33 cellular contexts compared by ENCODE assay signal in the genomic region with DNA sequence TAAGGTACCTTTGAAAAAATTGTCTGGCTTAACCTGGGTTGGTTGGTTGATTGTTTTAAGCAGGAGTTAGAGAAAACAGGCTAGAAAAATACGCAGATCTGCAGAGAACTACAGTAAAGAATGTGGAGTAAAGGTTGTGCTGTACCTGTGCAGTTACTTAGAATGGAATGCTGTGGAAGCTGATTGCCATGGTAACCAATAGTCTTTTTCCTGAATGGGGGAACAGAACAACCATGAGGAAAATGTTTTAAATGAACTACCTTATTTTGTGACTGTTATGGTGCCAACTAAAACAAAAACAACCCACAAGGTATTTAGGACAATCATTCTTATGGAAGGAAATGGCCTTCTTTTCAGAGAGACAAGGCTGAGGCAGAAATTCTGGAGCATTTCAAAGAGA. TPM values are rescaled to one million over a fixed set of nuclear protein-coding genes. Genes with fewer than 3 reads are reported as not detected.
A peak's percentile ranks its signal among the peaks of the same experiment; 100 is the strongest.
DNase-seq lines count a peak whose midpoint lies in the region; ATAC-seq and TF ChIP-seq lines count a peak whose summit lies in the region.
"Had no signal": no experiment of that assay in that cellular context is flagged by ENCODE, and none has a peak within 500 bp of the region (broad histone marks: within the 10 kb centered on the region; RNA-seq: fewer than 3 reads in every experiment).

No MANE protein-coding gene starts in this region.

- peak; percentile 64 for DNase-seq in GM23338 (ENCODE audit: low spot score)
- DNase-seq in iPS-NIHi11 (ENCODE audit: low spot score) = peak; percentile 26
- DNase-seq in trophoblast cell = peak; percentile 38 to 92
- no peak for DNase-seq in HUDEP-2 (lab: John Stamatoyannopoulos, UW; ENCODE audit: unreplicated experiment in 76 of 76)
- DNase-seq in activated T-cell treated with anti-CD3 and anti-CD28 coated beads, Interleukin-2, amount 50 U/mL, for 48 hours = no peak
- DNase-seq: activated CD4-positive, alpha-beta T cell treated with anti-CD3 and anti-CD28 coated beads, Interleukin-2, amount 50 U/mL, for 48 hours; colonic mucosa; DMS79 treated with DMSO at 0.1 percent for 48 hours; effector CD4-positive, alpha-beta T cell; GDM1; GOT3; hippocampal formation; immature natural killer cell; Karpas-422; MV-4-11; naive thymus-derived CD4-positive, alpha-beta T cell; NCI-H1436 treated with DMSO at 0.1 percent for 48 hours; NCI-H748 treated with DMSO at 0.1 percent for 48 hours; nucleus accumbens; psoas muscle; Right ventricle myocardium superior; stimulated activated CD4-positive, alpha-beta T cell treated with anti-CD3 and anti-CD28 coated beads, Interleukin-15, amount 100 ng/mL, for 24 hours; transverse colon had no signal

- H4K8ac ChIP-seq in trophoblast cell (ENCODE audit: low read depth, low read length) = no peak overlapping the region

- H3F3A ChIP-seq in GM23338 (replicated peaks; ENCODE audit: low read depth) = no peaks in the 10 kb centered on the region
- H3F3A ChIP-seq in Loucy (ENCODE audit: low read depth) = no peaks in the 10 kb centered on the region

- H3K9ac ChIP-seq in Loucy (ENCODE audit: low read depth, low read length, poor library complexity, severe bottlenecking) (no peak overlapping the region), trophoblast cell (ENCODE audit: low read length) (no peak overlapping the region)
- H3K9ac ChIP-seq: BLaER1 treated with 17β-estradiol and CSF1 and Interleukin-3, amounts not matched to agents 10 nM and 100 nM had no signal

- H3K23ac ChIP-seq in trophoblast cell (ENCODE audit: low read length) = no peak overlapping the region

- no peak overlapping the region for H2BK12ac ChIP-seq in trophoblast cell (ENCODE audit: low read length)

- H3K9me3 ChIP-seq in Loucy (ENCODE audit: insufficient read depth, low read depth, low read length) (no peaks in the 10 kb centered on the region), trophoblast cell (ENCODE audit: insufficient read depth, low read depth, low read length) (peaks cover 2% of the 10 kb centered on the region)
- H3K9me3 ChIP-seq: BLaER1 treated with 17β-estradiol and CSF1 and Interleukin-3, amounts not matched to agents 10 nM and 100 nM; colonic mucosa; psoas muscle; transverse colon had no signal

- peaks cover 5% of the 10 kb centered on the region; the same call in 1 of the 2 replicates for H3K4me1 ChIP-seq in GM23338 (ENCODE audit: insufficient read depth)
- peaks cover 33% of the 10 kb centered on the region for H3K4me1 ChIP-seq in Loucy (ENCODE audit: insufficient read depth, low read length, poor library complexity, severe bottlenecking)
- peaks cover 8 to 9% of the 10 kb centered on the region in 2 experiments for H3K4me1 ChIP-seq in trophoblast cell (ENCODE audit: control insufficient read depth in 1 of 2, insufficient read depth in 2 of 2, low read length in 2 of 2)
- H3K4me1 ChIP-seq: colonic mucosa, psoas muscle had no signal

- H3K4me3 ChIP-seq in GM23338 = no peak overlapping the region
- no peak overlapping the region for H3K4me3 ChIP-seq in Loucy (ENCODE audit: low read length, poor library complexity, severe bottlenecking)
- H3K4me3 ChIP-seq in trophoblast cell (ENCODE audit: low read depth, low read length) = no peak overlapping the region
- H3K4me3 ChIP-seq: BLaER1 treated with 17β-estradiol and CSF1 and Interleukin-3, amounts not matched to agents 10 nM and 100 nM; cardiac muscle cell; colonic mucosa; psoas muscle; transverse colon had no signal

- H3K27me3 ChIP-seq in GM23338 (ENCODE audit: insufficient read depth) (no peaks in the 10 kb centered on the region), Loucy (ENCODE audit: insufficient read depth, low read length, poor library complexity, severe bottlenecking) (no peaks in the 10 kb centered on the region), trophoblast cell (ENCODE audit: insufficient read depth, low read length) (no peaks in the 10 kb centered on the region)
- H3K27me3 ChIP-seq: BLaER1 treated with 17β-estradiol and CSF1 and Interleukin-3, amounts not matched to agents 10 nM and 100 nM; cardiac muscle cell; colonic mucosa had no signal

- H4K20me1 ChIP-seq in GM23338 (replicated peaks; ENCODE audit: insufficient read depth) (no peaks in the 10 kb centered on the region), Loucy (ENCODE audit: insufficient read depth, low read length, poor library complexity, severe bottlenecking) (no peaks in the 10 kb centered on the region)
- H4K20me1 ChIP-seq: BLaER1 treated with 17β-estradiol and CSF1 and Interleukin-3, amounts not matched to agents 10 nM and 100 nM had no signal

- no peak overlapping the region for H4K91ac ChIP-seq in trophoblast cell (ENCODE audit: low read depth, low read length)

- H2AK5ac ChIP-seq in trophoblast cell (ENCODE audit: low read length) = no peak overlapping the region

- H3K79me2 ChIP-seq in GM23338 (replicated peaks; ENCODE audit: insufficient read depth) = no peaks in the 10 kb centered on the region
- no peaks in the 10 kb centered on the region for H3K79me2 ChIP-seq in Loucy (ENCODE audit: insufficient read depth, low read length)
- peaks cover 7% of the 10 kb centered on the region for H3K79me2 ChIP-seq in trophoblast cell (ENCODE audit: control insufficient read depth, insufficient read depth, low read length, poor library complexity)

- no peaks in the 10 kb centered on the region for H3K36me3 Mint-ChIP-seq in GM23338 (ENCODE audit: low read depth)
- H3K36me3 Mint-ChIP-seq: activated naive CD4-positive, alpha-beta T cell treated with anti-CD3 and anti-CD28 coated beads, Interleukin-2, amount 50 U/mL, for 24 hours; immature natural killer cell; naive thymus-derived CD4-positive, alpha-beta T cell had no signal

- H3K4me3 Mint-ChIP-seq in GM23338 = no peak overlapping the region
- H3K4me3 Mint-ChIP-seq: activated naive CD4-positive, alpha-beta T cell treated with anti-CD3 and anti-CD28 coated beads, Interleukin-2, amount 50 U/mL, for 24 hours; immature natural killer cell; naive thymus-derived CD4-positive, alpha-beta T cell; stimulated activated effector memory CD8-positive, alpha-beta T cell treated with anti-CD3 and anti-CD28 coated beads, Interleukin-12 subunit alpha, Interleukin-12 subunit beta, amount 100 ng/mL, for 72 hours; T-helper 1 cell treated with Interleukin-12 subunit alpha and Interleukin-12 subunit beta and Interleukin-4 antibody, amounts not matched to agents 30 μg/mL and 1 μg/mL, for 36 hours had no signal

- peaks cover 3% of the 10 kb centered on the region for H3K27me3 Mint-ChIP-seq in GM23338 (ENCODE audit: insufficient read depth, low read depth, poor library complexity)
- H3K27me3 Mint-ChIP-seq: activated naive CD4-positive, alpha-beta T cell treated with anti-CD3 and anti-CD28 coated beads, Interleukin-2, amount 50 U/mL, for 24 hours had no signal

- no peak overlapping the region for H3K4ac ChIP-seq in trophoblast cell (ENCODE audit: low read depth, low read length)

- H3K14ac ChIP-seq in trophoblast cell (ENCODE audit: low read length) = no peak overlapping the region

- TF ChIP-seq CTCF in GM23338 (conservative IDR thresholded peaks at IDR 0.05; ENCODE audit: low read depth in 2 of 2) (no peak), Loucy (conservative IDR thresholded peaks at IDR 0.05; ENCODE audit: low read length) (no peak)

- peaks cover 13% of the 10 kb centered on the region for H3K79me1 ChIP-seq in trophoblast cell (ENCODE audit: low read length)

- no peak overlapping the region for H3K18ac ChIP-seq in trophoblast cell (ENCODE audit: low read length)

- H3K27ac ChIP-seq in GM23338 (ENCODE audit: low read depth) (no peak overlapping the region), trophoblast cell (ENCODE audit: low read depth, low read length) (peak overlapping the region; percentile 85)
- H3K27ac ChIP-seq: BLaER1 treated with 17β-estradiol and CSF1 and Interleukin-3, amounts not matched to agents 10 nM and 100 nM; cardiac muscle cell; colonic mucosa; psoas muscle; transverse colon had no signal

- H4K12ac ChIP-seq in trophoblast cell (ENCODE audit: low read depth, low read length) = no peak overlapping the region

- WGBS in trophoblast cell (ENCODE audit: extremely low coverage, insufficient coverage, insufficient read length) = no CpG with 5 or more reads among the region's 1 CpG

- H3K27ac Mint-ChIP-seq in GM23338 = no peak overlapping the region
- H3K27ac Mint-ChIP-seq: activated naive CD4-positive, alpha-beta T cell treated with anti-CD3 and anti-CD28 coated beads, Interleukin-2, amount 50 U/mL, for 24 hours; stimulated activated effector memory CD8-positive, alpha-beta T cell treated with anti-CD3 and anti-CD28 coated beads, Interleukin-12 subunit alpha, Interleukin-12 subunit beta, amount 100 ng/mL, for 72 hours; T-helper 1 cell treated with Interleukin-12 subunit alpha and Interleukin-12 subunit beta and Interleukin-4 antibody, amounts not matched to agents 30 μg/mL and 1 μg/mL, for 36 hours had no signal

- ATAC-seq in GM23338 (no peak), HG03108 (IDR thresholded peaks at IDR 0.05; ENCODE audit: unreplicated experiment) (no peak)
- ATAC-seq: activated CD4-positive, CD25-positive, alpha-beta regulatory T cell treated with anti-CD3 and anti-CD28 coated beads, Interleukin-2, amount 50 U/mL, for 24 hours; naive thymus-derived CD4-positive, alpha-beta T cell; Panc1; psoas muscle; SK-N-SH treated with all-trans-retinoic acid at 6 μM for 48 hours; stimulated activated effector memory CD8-positive, alpha-beta T cell treated with anti-CD3 and anti-CD28 coated beads, Interleukin-12 subunit alpha, Interleukin-12 subunit beta, amount 100 ng/mL, for 72 hours had no signal

- no peaks in the 10 kb centered on the region for H3K9me2 ChIP-seq in GM23338 (ENCODE audit: insufficient read depth)
- H3K9me2 ChIP-seq in Loucy (replicated peaks; ENCODE audit: low read depth, low read length) = no peaks in the 10 kb centered on the region

- H3K9me3 Mint-ChIP-seq in GM23338 = no peaks in the 10 kb centered on the region
- H3K9me3 Mint-ChIP-seq: activated naive CD4-positive, alpha-beta T cell treated with anti-CD3 and anti-CD28 coated beads, Interleukin-2, amount 50 U/mL, for 24 hours; stimulated activated effector memory CD8-positive, alpha-beta T cell treated with anti-CD3 and anti-CD28 coated beads, Interleukin-12 subunit alpha, Interleukin-12 subunit beta, amount 100 ng/mL, for 72 hours; T-helper 1 cell treated with Interleukin-12 subunit alpha and Interleukin-12 subunit beta and Interleukin-4 antibody, amounts not matched to agents 30 μg/mL and 1 μg/mL, for 36 hours had no signal

- peaks cover 15% of the 10 kb centered on the region for H3K4me1 Mint-ChIP-seq in GM23338

- H2AFZ ChIP-seq in GM23338 = no peak overlapping the region
- H2AFZ ChIP-seq in Loucy (ENCODE audit: low read length) = peak overlapping the region; percentile 57
- no peak overlapping the region for H2AFZ ChIP-seq in trophoblast cell (ENCODE audit: insufficient read depth, low read length, poor library complexity)

- H2BK120ac ChIP-seq in trophoblast cell (ENCODE audit: insufficient read depth, low read length, poor library complexity) = no peak overlapping the region

- no peaks in the 10 kb centered on the region for H3K36me3 ChIP-seq in GM23338 (ENCODE audit: insufficient read depth)
- no peaks in the 10 kb centered on the region for H3K36me3 ChIP-seq in Loucy (ENCODE audit: insufficient read depth, low read length)
- no peaks in the 10 kb centered on the region for H3K36me3 ChIP-seq in trophoblast cell (ENCODE audit: control insufficient read depth in 1 of 2, insufficient read depth in 2 of 2, low read length in 2 of 2)
- H3K36me3 ChIP-seq: BLaER1 treated with 17β-estradiol and CSF1 and Interleukin-3, amounts not matched to agents 10 nM and 100 nM; cardiac muscle cell; colonic mucosa; transverse colon had no signal

- H3K4me2 ChIP-seq in GM23338 = no peak overlapping the region
- no peak overlapping the region for H3K4me2 ChIP-seq in Loucy (ENCODE audit: low read depth, low read length, poor library complexity, severe bottlenecking)
- peak overlapping the region; percentile 30 for H3K4me2 ChIP-seq in trophoblast cell (ENCODE audit: low read length)

- no peak overlapping the region for H2BK5ac ChIP-seq in trophoblast cell (ENCODE audit: low read depth, low read length, poor library complexity)

RNA-seq across cellular contexts. Expression of a gene that starts 4.8 kb away (rescaled TPM):
- 45.1 and 46.3 TPM in 2 replicates for total RNA-seq in GM23338 (2014; rRNA removed; shearing (Covaris generic))
- 77.9 and 80.3 TPM in 2 replicates for polyA plus RNA-seq in GM23338 (2016; fragmentation: Nextera tagmentation; extraction: Ambion mirVana)
- 19.5 and 20.6 TPM in 2 replicates for polyA plus RNA-seq in trophoblast cell (2013)

Comparison
In these comparisons a context has a peak if more than half of its experiments do, and no peak if none do; other contexts are left out.
1. DNase-seq: peak in GM23338 (single experiment), iPS-NIHi11 (single experiment) and trophoblast cell (2 of 2); none in HUDEP-2 (0 of 76) and activated T-cell treated with anti-CD3 and anti-CD28 coated beads, Interleukin-2, amount 50 U/mL, for 48 hours (0 of 2).